Comparison of ENCODE assay signal across 3 cellular contexts in genomic region chr1:60184521-60184920, GRCh38.
"Had no signal": no experiment of that assay in that cellular context is flagged by ENCODE, and none has a peak within 500 bp of the region (broad histone marks: within the 10 kb centered on the region; RNA-seq: fewer than 3 reads in every experiment).

No MANE protein-coding gene starts in this region.

- DNase-seq: GDM1, GF-D8 had no signal

- H3K4me3 ChIP-seq: GM12878 had no signal

- ATAC-seq: GM12878 had no signal
